Comparison of ENCODE assay signal across 1 cellular context in the genomic region with DNA sequence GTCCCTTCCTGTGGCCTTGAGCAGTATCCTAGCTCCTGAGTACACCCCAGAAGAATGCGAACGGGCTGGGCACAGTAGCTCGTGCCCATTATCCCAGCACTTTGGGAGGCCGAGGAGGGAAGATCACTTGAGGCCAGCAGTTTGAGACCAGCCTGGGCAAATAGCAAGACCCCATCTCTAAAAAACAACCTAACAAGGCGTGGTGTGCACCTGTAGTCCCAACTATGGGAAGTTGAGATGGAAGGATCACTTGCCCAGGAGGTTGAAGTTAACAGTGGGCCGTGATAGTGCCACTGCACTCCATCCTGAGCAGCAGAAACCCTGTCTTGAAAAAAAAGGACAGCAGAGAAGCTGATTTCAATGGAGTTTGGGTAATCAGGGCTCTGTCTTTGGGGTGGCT.
TF ChIP-seq lines count a peak whose summit lies in the region.

No MANE protein-coding gene starts in this region.

TF ChIP-seq in GM12891, 5 proteins besides CTCF, POLR2A, EP300 and RAD21:
- TF ChIP-seq SPI1 (IDR thresholded peaks at IDR 0.05; ENCODE audit: low read depth, low read length) (no peak), POLR2AphosphoS5 (IDR thresholded peaks at IDR 0.05; ENCODE audit: low read depth, low read length) (0 out of 2 replicates have a peak, but pooled peaks have one; percentile 44), TAF1 (IDR thresholded peaks at IDR 0.05; ENCODE audit: low read depth, low read length) (no peak), POU2F2 (IDR thresholded peaks at IDR 0.05; ENCODE audit: low read depth, low read length) (no peak), PAX5 (IDR thresholded peaks at IDR 0.05; ENCODE audit: insufficient read depth, low read length, severe bottlenecking) (no peak)
